In genomic region chrX:93673056-93673868, GRCh38 we compare ENCODE assay signal across 7 cellular contexts.
A peak's percentile ranks its signal among the peaks of the same experiment; 100 is the strongest.
DNase-seq lines count a peak whose midpoint lies in the region; ATAC-seq and TF ChIP-seq lines count a peak whose summit lies in the region.

NAP1L3 (minus strand) TSS chrX:93673578; CDS start chrX:93673304, 274 bp downstream.

- no peak for TF ChIP-seq CTCF in coronary artery (IDR thresholded peaks at IDR 0.05)

- DNase-seq in NCI-H146 (lab: John Stamatoyannopoulos, UW) (peak; percentile 90), coronary artery (ENCODE audit: low spot score) (peak; percentile 78)
- DNase-seq in activated CD4-positive, alpha-beta T cell treated with anti-CD3 and anti-CD28 coated beads, Interleukin-2, amount 50 U/mL, for 24 hours (ENCODE audit: low read depth in 1 of 2, low spot score in 1 of 2): peak; percentile 14 to 45
- DNase-seq in stimulated activated CD4-positive, alpha-beta T cell treated with anti-CD3 and anti-CD28 coated beads, Interleukin-15, amount 100 ng/mL, for 48 hours (ENCODE audit: low read depth in 2 of 2): peak; percentile 36 to 63

- ATAC-seq in GM21360 (IDR thresholded peaks at IDR 0.05; ENCODE audit: unreplicated experiment): peak; percentile 57
- ATAC-seq in GM21737 (IDR thresholded peaks at IDR 0.05; ENCODE audit: unreplicated experiment): no peak

- H3K27me3 ChIP-seq in layer of hippocampus (ENCODE audit: control insufficient read depth, insufficient read depth, low read length): no peaks in the 10 kb centered on the region

- peak within 1 kb of the TSS; percentile 73 to 87 for H3K27ac ChIP-seq in coronary artery
- H3K27ac ChIP-seq in layer of hippocampus (ENCODE audit: low read depth, low read length): peak within 1 kb of the TSS; percentile 86

- peak within 1 kb of the TSS; percentile 71 for H3K4me3 ChIP-seq in coronary artery

Comparison
In these comparisons a context has a peak if more than half of its experiments do, and no peak if none do; other contexts are left out.
1. DNase-seq: peak in every context shown above with its lines; median percentile 90 in NCI-H146; 78 in coronary artery; 50 in stimulated activated CD4-positive, alpha-beta T cell treated with anti-CD3 and anti-CD28 coated beads, Interleukin-15, amount 100 ng/mL, for 48 hours; 30 in activated CD4-positive, alpha-beta T cell treated with anti-CD3 and anti-CD28 coated beads, Interleukin-2, amount 50 U/mL, for 24 hours.